Comparison of ENCODE assay signal across 13 cellular contexts in genomic region chr11:35302388-35302787, GRCh38.
"Had no signal": no experiment of that assay in that cellular context is flagged by ENCODE, and none has a peak within 500 bp of the region (broad histone marks: within the 10 kb centered on the region; RNA-seq: fewer than 3 reads in every experiment).

No MANE protein-coding gene starts in this region.

- H3K9me3 ChIP-seq: heart right ventricle, left ventricle myocardium inferior, psoas muscle had no signal

- H3K36me3 ChIP-seq: heart right ventricle, left ventricle myocardium inferior had no signal

- H3K27me3 ChIP-seq: heart right ventricle had no signal

- H3K4me3 ChIP-seq: heart right ventricle, left ventricle myocardium inferior, psoas muscle had no signal

- H3K27ac ChIP-seq: left ventricle myocardium inferior, psoas muscle had no signal

- FAIRE-seq: frontal cortex had no signal

- ATAC-seq: activated CD4-positive, CD25-positive, alpha-beta regulatory T cell treated with anti-CD3 and anti-CD28 coated beads, Interleukin-2, amount 50 U/mL, for 24 hours; heart right ventricle; psoas muscle; stimulated activated naive CD8-positive, alpha-beta T cell treated with anti-CD3 and anti-CD28 coated beads, Interleukin-15, amount 100 ng/mL, for 72 hours had no signal

- H3K4me1 ChIP-seq: psoas muscle had no signal

- DNase-seq: activated naive CD4-positive, alpha-beta T cell treated with anti-CD3 and anti-CD28 coated beads, Interleukin-2, amount 50 U/mL, for 16 hours; dermis blood vessel endothelial cell; endodermal cell; heart right ventricle; islet precursor cell; left ventricle myocardium inferior; psoas muscle; stimulated activated CD4-positive, alpha-beta T cell treated with anti-CD3 and anti-CD28 coated beads, Interleukin-15, amount 100 ng/mL, for 24 hours; stimulated activated CD4-positive, alpha-beta T cell treated with anti-CD3 and anti-CD28 coated beads, Interleukin-4, amount 100 ng/mL, for 24 hours; stimulated activated naive CD8-positive, alpha-beta T cell treated with anti-CD3 and anti-CD28 coated beads, Interleukin-15, amount 100 ng/mL, for 72 hours; T-helper 2 cell had no signal
